8 cellular contexts compared by ENCODE assay signal in the genomic region with DNA sequence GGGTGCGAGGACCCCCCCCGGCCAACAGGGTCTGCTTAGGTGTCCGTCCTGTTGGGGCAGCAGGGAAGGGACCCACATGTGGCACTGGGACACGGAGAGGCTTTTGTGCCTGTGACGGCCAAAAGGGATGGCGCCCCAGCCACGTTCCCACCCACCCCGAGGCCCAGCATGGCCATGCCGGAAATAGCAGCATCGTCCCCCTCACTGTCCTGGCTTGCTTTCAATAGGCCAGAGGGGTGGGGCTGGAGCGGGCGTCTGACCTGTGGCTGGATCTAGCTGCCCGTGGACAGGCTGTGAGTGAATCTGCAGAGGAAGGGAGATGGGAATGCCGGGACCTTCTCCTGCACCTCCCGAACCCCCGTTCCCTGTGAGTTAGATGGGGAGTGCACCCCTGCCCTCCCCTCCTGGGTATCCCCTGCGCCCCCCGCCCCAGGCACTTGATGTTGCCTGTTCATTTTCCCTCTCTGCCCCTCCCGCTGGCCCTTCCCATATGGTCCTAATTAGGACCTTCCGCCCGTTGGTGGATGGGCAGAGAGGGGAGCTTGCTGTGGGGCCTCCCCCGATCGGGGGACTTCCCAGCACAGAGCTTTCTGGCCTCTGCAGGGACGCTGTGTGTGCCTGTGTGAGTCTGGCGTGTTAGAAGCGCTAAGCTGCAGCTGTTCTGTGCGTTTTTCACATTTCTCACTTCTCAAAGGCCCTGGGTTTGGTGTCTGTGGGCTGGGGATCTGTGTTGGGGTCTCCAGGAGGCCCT.
DNase-seq lines count a peak whose midpoint lies in the region; ATAC-seq lines count a peak whose summit lies in the region.

No MANE protein-coding gene starts in this region.

- intact Hi-C loops in activated CD4-positive, alpha-beta T cell treated with anti-CD3 and anti-CD28 coated beads, Interleukin-2, amount 10 ng/mL, durations not matched to agents 24 days and 14 days (cut with micrococcal nuclease) = loop anchor here (5.0 kb wide), 1 partner anchor 39 kb away; no protein-coding TSS in a partner anchor
- intact Hi-C loops in cardiac septum (cut with DNase I) = loop anchor here (2.0 to 5.0 kb wide), 2 partner anchors 37 to 169 kb away; no protein-coding TSS in a partner anchor

- peak overlapping the region; percentile 84 for H3K4me3 Mint-ChIP-seq in activated CD4-positive, alpha-beta T cell treated with anti-CD3 and anti-CD28 coated beads, Interleukin-2, amount 10 ng/mL, durations not matched to agents 24 days and 14 days
- peak overlapping the region; percentile 87 for H3K4me3 Mint-ChIP-seq in activated CD8-positive, alpha-beta T cell treated with anti-CD3 and anti-CD28 coated beads, Interleukin-2, amount 10 ng/mL, durations not matched to agents 7 days and 5 days

- peaks cover 8% of the 10 kb centered on the region for H3K36me3 Mint-ChIP-seq in activated CD4-positive, alpha-beta T cell treated with anti-CD3 and anti-CD28 coated beads, Interleukin-2, amount 10 ng/mL, durations not matched to agents 24 days and 14 days (ENCODE audit: low read depth)
- peaks cover 72% of the 10 kb centered on the region for H3K36me3 Mint-ChIP-seq in activated CD8-positive, alpha-beta T cell treated with anti-CD3 and anti-CD28 coated beads, Interleukin-2, amount 10 ng/mL, durations not matched to agents 7 days and 5 days (ENCODE audit: low read depth)

- H3K4me1 Mint-ChIP-seq in activated CD4-positive, alpha-beta T cell treated with anti-CD3 and anti-CD28 coated beads, Interleukin-2, amount 10 ng/mL, durations not matched to agents 24 days and 14 days = peaks cover 78% of the 10 kb centered on the region
- H3K4me1 Mint-ChIP-seq in activated CD8-positive, alpha-beta T cell treated with anti-CD3 and anti-CD28 coated beads, Interleukin-2, amount 10 ng/mL, durations not matched to agents 7 days and 5 days (ENCODE audit: low read depth) = peaks cover 96% of the 10 kb centered on the region

- no peaks in the 10 kb centered on the region for H3K9me3 Mint-ChIP-seq in activated CD4-positive, alpha-beta T cell treated with anti-CD3 and anti-CD28 coated beads, Interleukin-2, amount 10 ng/mL, durations not matched to agents 24 days and 14 days
- H3K9me3 Mint-ChIP-seq in activated CD8-positive, alpha-beta T cell treated with anti-CD3 and anti-CD28 coated beads, Interleukin-2, amount 10 ng/mL, durations not matched to agents 7 days and 5 days (ENCODE audit: insufficient read depth) = no peaks in the 10 kb centered on the region

- DNase-seq in activated CD4-positive, alpha-beta T cell treated with anti-CD3 and anti-CD28 coated beads, Interleukin-2, amount 10 ng/mL, durations not matched to agents 24 days and 14 days = peak; percentile 82
- no peak for DNase-seq in activated CD4-positive, alpha-beta T cell treated with anti-CD3 and anti-CD28 coated beads, Interleukin-2, amount 50 U/mL, for 4 hours
- DNase-seq in activated CD8-positive, alpha-beta T cell treated with anti-CD3 and anti-CD28 coated beads, Interleukin-2, amount 10 ng/mL, durations not matched to agents 7 days and 5 days = peak; percentile 58
- DNase-seq in cardiac septum (ENCODE audit: low spot score) = peak; percentile 82
- peak; percentile 70 for DNase-seq in stimulated activated naive CD8-positive, alpha-beta T cell treated with anti-CD3 and anti-CD28 coated beads, Interleukin-15, Interleukin-2, amounts not matched to agents 100 U/mL and 50 U/mL, for 24 hours
- no peak for DNase-seq in MG63

- peak; percentile 27 for ATAC-seq in activated CD8-positive, alpha-beta T cell treated with anti-CD3 and anti-CD28 coated beads, Interleukin-2, amount 10 ng/mL, durations not matched to agents 7 days and 5 days
- peak; percentile 67 for ATAC-seq in stimulated activated naive CD8-positive, alpha-beta T cell treated with anti-CD3 and anti-CD28 coated beads, Interleukin-15, Interleukin-2, amounts not matched to agents 100 U/mL and 50 U/mL, for 24 hours
- ATAC-seq in GM18519 (IDR thresholded peaks at IDR 0.05; ENCODE audit: low FRiP score, unreplicated experiment) = no peak
- no peak for ATAC-seq in HG02970 (IDR thresholded peaks at IDR 0.05; ENCODE audit: low FRiP score, unreplicated experiment)

- H3K27me3 ChIP-seq in MG63 = no peaks in the 10 kb centered on the region

- peaks cover 80% of the 10 kb centered on the region for H3K36me3 ChIP-seq in MG63

- H3K27me3 Mint-ChIP-seq in activated CD4-positive, alpha-beta T cell treated with anti-CD3 and anti-CD28 coated beads, Interleukin-2, amount 10 ng/mL, durations not matched to agents 24 days and 14 days = no peaks in the 10 kb centered on the region
- H3K27me3 Mint-ChIP-seq in activated CD8-positive, alpha-beta T cell treated with anti-CD3 and anti-CD28 coated beads, Interleukin-2, amount 10 ng/mL, durations not matched to agents 7 days and 5 days (ENCODE audit: low read depth) = no peaks in the 10 kb centered on the region

- CTCF ChIA-PET in activated CD8-positive, alpha-beta T cell treated with anti-CD3 and anti-CD28 coated beads, Interleukin-2, amount 10 ng/mL, durations not matched to agents 7 days and 5 days (lab: Charles Lee) = interaction anchor here (0.7 to 9.3 kb wide), 19 partner anchors 8 to 102 kb away, joined by 3 to 99 read pairs (median 4); no protein-coding TSS in a partner anchor

- H3K4me3 ChIP-seq in MG63 = no peak overlapping the region

- POLR2A ChIA-PET in activated CD8-positive, alpha-beta T cell treated with anti-CD3 and anti-CD28 coated beads, Interleukin-2, amount 10 ng/mL, durations not matched to agents 7 days and 5 days (lab: Charles Lee) = interaction anchor here (1.1 to 14.0 kb wide), 11 partner anchors 8 to 59 kb away, joined by 3 to 169 read pairs (median 5); no protein-coding TSS in a partner anchor

- H3K27ac Mint-ChIP-seq in activated CD4-positive, alpha-beta T cell treated with anti-CD3 and anti-CD28 coated beads, Interleukin-2, amount 10 ng/mL, durations not matched to agents 24 days and 14 days = peak overlapping the region; percentile 88
- H3K27ac Mint-ChIP-seq in activated CD8-positive, alpha-beta T cell treated with anti-CD3 and anti-CD28 coated beads, Interleukin-2, amount 10 ng/mL, durations not matched to agents 7 days and 5 days = peak overlapping the region; percentile 91

- H3K9me3 ChIP-seq in MG63 = no peaks in the 10 kb centered on the region

Comparison
In these comparisons a context has a peak if more than half of its experiments do, and no peak if none do; other contexts are left out.
1. DNase-seq: peak in activated CD4-positive, alpha-beta T cell treated with anti-CD3 and anti-CD28 coated beads, Interleukin-2, amount 10 ng/mL, durations not matched to agents 24 days and 14 days (single experiment), activated CD8-positive, alpha-beta T cell treated with anti-CD3 and anti-CD28 coated beads, Interleukin-2, amount 10 ng/mL, durations not matched to agents 7 days and 5 days (single experiment), cardiac septum (single experiment) and stimulated activated naive CD8-positive, alpha-beta T cell treated with anti-CD3 and anti-CD28 coated beads, Interleukin-15, Interleukin-2, amounts not matched to agents 100 U/mL and 50 U/mL, for 24 hours (single experiment); none in activated CD4-positive, alpha-beta T cell treated with anti-CD3 and anti-CD28 coated beads, Interleukin-2, amount 50 U/mL, for 4 hours (0 of 2) and MG63 (single experiment).
2. ATAC-seq: peak in activated CD8-positive, alpha-beta T cell treated with anti-CD3 and anti-CD28 coated beads, Interleukin-2, amount 10 ng/mL, durations not matched to agents 7 days and 5 days (single experiment) and stimulated activated naive CD8-positive, alpha-beta T cell treated with anti-CD3 and anti-CD28 coated beads, Interleukin-15, Interleukin-2, amounts not matched to agents 100 U/mL and 50 U/mL, for 24 hours (single experiment); none in GM18519 (single experiment) and HG02970 (single experiment).